In genomic region chr22:38398181-38398608, GRCh38 we compare ENCODE assay signal across 8 cellular contexts. TPM values are rescaled to one million over a fixed set of nuclear protein-coding genes. Genes with fewer than 3 reads are reported as not detected.
A peak's percentile ranks its signal among the peaks of the same experiment; 100 is the strongest.
DNase-seq lines count a peak whose midpoint lies in the region; ATAC-seq, FAIRE-seq and TF ChIP-seq lines count a peak whose summit lies in the region.
"Not testable (repeated sequence)": the region's sequence is repeated elsewhere in the genome, so short reads cannot be mapped to it uniquely, and the experiment has no call there.

No MANE protein-coding gene starts in this region.

- DNase-seq in CD4-positive, alpha-beta T cell: peak in 8 of 10 experiments; percentile 21 to 53 (median 36)
- DNase-seq in HL-60 (ENCODE audit: low read depth in 1 of 2, low spot score in 1 of 2) (peak in 1 of 2 experiments; percentile 65), RCC 7860 (ENCODE audit: low spot score) (peak; percentile 5), lung (ENCODE audit: low spot score) (peak; percentile 58)
- peak; percentile 31 for DNase-seq in activated effector memory CD4-positive, alpha-beta T cell treated with Interleukin-2 at 50 U/mL for 16 hours
- DNase-seq in stimulated activated CD4-positive, alpha-beta T cell treated with anti-CD3 and anti-CD28 coated beads, Interleukin-2, amount 100 ng/mL, for 48 hours: peak; percentile 40 to 42

- H3K27ac ChIP-seq in CD4-positive, alpha-beta T cell (ENCODE audit: low read depth, low read length): not testable (repeated sequence)
- peak overlapping the region; percentile 95 for H3K27ac ChIP-seq in HL-60 (replicated peaks)
- peak overlapping the region; percentile 89 to 98 for H3K27ac ChIP-seq in lung (ENCODE audit: low read depth in 1 of 2, low read length in 1 of 2)

- FAIRE-seq in RCC 7860 (lab: Jason Lieb, UNC): not testable (repeated sequence)

- not testable (repeated sequence) for H3K36me3 ChIP-seq in lung (ENCODE audit: control insufficient read depth in 2 of 2, insufficient read depth in 2 of 2, low read length in 2 of 2)

- peaks cover 41% of the 10 kb centered on the region for H3K4me1 Mint-ChIP-seq in CD4-positive, alpha-beta T cell (ENCODE audit: low read depth)

- H3K27ac Mint-ChIP-seq in CD4-positive, alpha-beta T cell: peak overlapping the region; percentile 89

- not testable (repeated sequence) for H3K9me3 Mint-ChIP-seq in CD4-positive, alpha-beta T cell

- H3K27me3 Mint-ChIP-seq in CD4-positive, alpha-beta T cell: not testable (repeated sequence)

- H3K9me3 ChIP-seq in CD4-positive, alpha-beta T cell (ENCODE audit: control insufficient read depth, low read length); lung (ENCODE audit: control insufficient read depth in 2 of 2, insufficient read depth in 1 of 2, low read length in 1 of 2): not testable (repeated sequence)

- H3K36me3 Mint-ChIP-seq in CD4-positive, alpha-beta T cell (ENCODE audit: low read depth): not testable (repeated sequence)

- CTCF ChIA-PET in CD4-positive, alpha-beta T cell (lab: Charles Lee): not testable (repeated sequence)

- intact Hi-C loops in CD4-positive, alpha-beta T cell (cut with DNase I, micrococcal nuclease): loop anchor here (5.0 to 10.0 kb wide), 4 partner anchors 81 to 754 kb away; partner anchors contain the start of genes DDX17 (in 2 of the 2), CBX7 (in 1 of the 2) and CSNK1E (in 1 of the 2)

- POLR2A ChIA-PET in CD4-positive, alpha-beta T cell (lab: Charles Lee): interaction anchor here (0.6 to 1.6 kb wide), 5 partner anchors 131 to 1176 kb away, joined by 3 to 4 read pairs (median 3); no protein-coding TSS in a partner anchor

- H3K4me3 ChIP-seq in HL-60 (replicated peaks; ENCODE audit: insufficient read depth, low read length) (peak overlapping the region; percentile 77), lung (peak overlapping the region; percentile 68)

- 0 to 1% methylated on average over 9 to 48 of the region's 48 CpGs for WGBS in lung, 2 donors

- TF ChIP-seq CTCF in CD4-positive, alpha-beta T cell (IDR thresholded peaks at IDR 0.05); HL-60 (IDR thresholded peaks at IDR 0.05; ENCODE audit: insufficient read depth, low read length); lung (IDR thresholded peaks at IDR 0.05; ENCODE audit: control extremely low read depth, extremely low read depth): not testable (repeated sequence)

- not testable (repeated sequence) for H3K4me1 ChIP-seq in lung (ENCODE audit: control insufficient read depth in 2 of 2, insufficient read depth in 2 of 2, low read length in 2 of 2)

- not testable (repeated sequence) for H3K27me3 ChIP-seq in CD4-positive, alpha-beta T cell (ENCODE audit: control insufficient read depth, insufficient read depth, low read length); HL-60 (ENCODE audit: insufficient read depth, poor library complexity, severe bottlenecking); lung (ENCODE audit: control insufficient read depth, insufficient read depth)

- ATAC-seq in CD4-positive, alpha-beta T cell (ENCODE audit: poor library complexity): peak; percentile 45
- ATAC-seq in GM21390 (IDR thresholded peaks at IDR 0.05; ENCODE audit: unreplicated experiment): peak; percentile 26
- ATAC-seq in esophagus mucosa: peak; percentile 70
- peak; percentile 69 for ATAC-seq in lung (ENCODE audit: insufficient read depth, low FRiP score)

- H3K4me3 Mint-ChIP-seq in CD4-positive, alpha-beta T cell: peak overlapping the region; percentile 93

RNA-seq across cellular contexts. Expression of gene KCNJ4, which starts 56.8 kb away (rescaled TPM):
- total RNA-seq in CD4-positive, alpha-beta T cell: not detected
- total RNA-seq in esophagus mucosa: not detected
- not detected for total RNA-seq in lung
- polyA plus RNA-seq in lung: not detected
